In genomic region chr2:113174369-113174735, GRCh38 we compare ENCODE assay signal across 11 cellular contexts. TPM values are rescaled to one million over a fixed set of nuclear protein-coding genes. Genes with fewer than 3 reads are reported as not detected.
A peak's percentile ranks its signal among the peaks of the same experiment; 100 is the strongest.
DNase-seq lines count a peak whose midpoint lies in the region; ATAC-seq and TF ChIP-seq lines count a peak whose summit lies in the region.
"Had no signal": no experiment of that assay in that cellular context is flagged by ENCODE, and none has a peak within 500 bp of the region (broad histone marks: within the 10 kb centered on the region; RNA-seq: fewer than 3 reads in every experiment).

No MANE protein-coding gene starts in this region.

- no peak for ATAC-seq in right cardiac atrium

- peaks cover 35% of the 10 kb centered on the region for H3K4me1 ChIP-seq in OCI-LY1 (ENCODE audit: insufficient read depth, low read length, severe bottlenecking)
- H3K4me1 ChIP-seq in endodermal cell (ENCODE audit: control insufficient read depth, insufficient read depth, low read length), result no peaks in the 10 kb centered on the region
- H3K4me1 ChIP-seq in spleen, result peaks cover 42 to 100% (median 69%) of the 10 kb centered on the region in 6 donors
- no peaks in the 10 kb centered on the region for H3K4me1 ChIP-seq in hepatocyte (ENCODE audit: insufficient read depth)
- H3K4me1 ChIP-seq in right cardiac atrium (ENCODE audit: control insufficient read depth, insufficient read depth, low read length), result no peaks in the 10 kb centered on the region

- H3K27me3 Mint-ChIP-seq in endodermal cell (ENCODE audit: insufficient read depth), result peaks cover 3% of the 10 kb centered on the region
- H3K27me3 Mint-ChIP-seq: progenitor cell of endocrine pancreas had no signal

- TF ChIP-seq POLR2A in spleen (IDR thresholded peaks at IDR 0.05), result no peak

- WGBS in endodermal cell (ENCODE audit: insufficient coverage in 1 of 2, insufficient read length in 1 of 2), 2 experiments, result 85 to 93% methylated on average over 2 to 3 of the region's 3 CpGs
- WGBS in spleen, 5 donors, result 3 to 37% (median 22%) methylated on average over 3 of the region's 3 CpGs
- 81% methylated on average over 3 of the region's 3 CpGs for WGBS in hepatocyte (ENCODE audit: low lambda C conversion rate, missing lambda C conversion rate)
- WGBS in right cardiac atrium, result 69% methylated on average over 3 of the region's 3 CpGs

- H3K36me3 ChIP-seq in OCI-LY1 (ENCODE audit: insufficient read depth, low read length) (peaks cover 14% of the 10 kb centered on the region; the same call in 1 of the 2 replicates), endodermal cell (ENCODE audit: control insufficient read depth, insufficient read depth, low read length) (no peaks in the 10 kb centered on the region), spleen (peaks cover 0 to 25% (median 0%) of the 10 kb centered on the region in 6 donors), hepatocyte (replicated peaks; ENCODE audit: insufficient read depth, low read depth) (no peaks in the 10 kb centered on the region)
- H3K36me3 ChIP-seq: cardiac muscle cell had no signal

- H3K4me1 Mint-ChIP-seq in endodermal cell, result peaks cover 17% of the 10 kb centered on the region

- no peaks in the 10 kb centered on the region for H3K9me3 ChIP-seq in OCI-LY1 (ENCODE audit: low read length)
- no peaks in the 10 kb centered on the region for H3K9me3 ChIP-seq in endodermal cell (ENCODE audit: control insufficient read depth, low read length)
- H3K9me3 ChIP-seq in spleen, result no peaks in the 10 kb centered on the region
- no peaks in the 10 kb centered on the region for H3K9me3 ChIP-seq in hepatocyte (ENCODE audit: low read depth)
- no peaks in the 10 kb centered on the region for H3K9me3 ChIP-seq in right cardiac atrium (ENCODE audit: control insufficient read depth, low read length)

- H3K79me2 ChIP-seq in OCI-LY1 (ENCODE audit: insufficient read depth, low read length) (peaks cover 10% of the 10 kb centered on the region; the same call in 1 of the 2 replicates), hepatocyte (no peaks in the 10 kb centered on the region)

- H2AFZ ChIP-seq in OCI-LY1 (ENCODE audit: low read length) (no peak overlapping the region), hepatocyte (no peak overlapping the region)

- H3K36me3 Mint-ChIP-seq in endodermal cell (ENCODE audit: low read depth), result no peaks in the 10 kb centered on the region

- H4K20me1 ChIP-seq in OCI-LY1 (ENCODE audit: insufficient read depth, low read length) (no peaks in the 10 kb centered on the region), hepatocyte (ENCODE audit: insufficient read depth, poor library complexity, severe bottlenecking) (no peaks in the 10 kb centered on the region)

- peak; percentile 44 for DNase-seq in GM12865 (ENCODE audit: low read depth)
- no peak for DNase-seq in endodermal cell
- DNase-seq in spleen, result peak; percentile 79
- DNase-seq in hippocampal formation (lab: John Stamatoyannopoulos, UW), result no peak
- DNase-seq in hepatocyte (ENCODE audit: low spot score), result no peak
- no peak for DNase-seq in cerebellum (ENCODE audit: low spot score)
- DNase-seq in right cardiac atrium, result no peak
- DNase-seq: NCI-H1105 had no signal

- H3K27ac Mint-ChIP-seq in endodermal cell, result no peak overlapping the region

- peak overlapping the region; percentile 92 for H3K27ac ChIP-seq in OCI-LY1 (ENCODE audit: low read depth, low read length, poor library complexity, severe bottlenecking)
- H3K27ac ChIP-seq in endodermal cell (ENCODE audit: low read depth, low read length), result no peak overlapping the region
- H3K27ac ChIP-seq in spleen, result peak overlapping the region; percentile 68 to 95 (median 87)
- H3K27ac ChIP-seq in hepatocyte, result no peak overlapping the region
- H3K27ac ChIP-seq in right cardiac atrium (ENCODE audit: low read length), result no peak overlapping the region
- H3K27ac ChIP-seq: cardiac muscle cell had no signal

- intact Hi-C loops in spleen (cut with DNase I; ENCODE audit: low total_unique reads), result no loop called here
- intact Hi-C loops in right cardiac atrium (cut with DNase I), result no loop called here

- H3F3A ChIP-seq in OCI-LY1 (ENCODE audit: insufficient read depth, low read length), result no peaks in the 10 kb centered on the region

- H3K9ac ChIP-seq in OCI-LY1 (ENCODE audit: low read length) (peak overlapping the region; percentile 94), endodermal cell (ENCODE audit: extremely low read depth, low read length, poor library complexity, severe bottlenecking) (no peak overlapping the region)

- H3K4me3 ChIP-seq in GM12865 (ENCODE audit: low read depth, low read length) (peak overlapping the region; percentile 82), OCI-LY1 (ENCODE audit: low read depth, low read length, poor library complexity, severe bottlenecking) (peak overlapping the region; percentile 91), endodermal cell (ENCODE audit: low read length) (no peak overlapping the region), spleen (peak overlapping the region; percentile 53 to 88 (median 62)), hepatocyte (no peak overlapping the region), right cardiac atrium (ENCODE audit: low read length) (no peak overlapping the region)
- H3K4me3 ChIP-seq: cardiac muscle cell had no signal

- TF ChIP-seq CTCF in GM12865 (IDR thresholded peaks at IDR 0.05; ENCODE audit: insufficient read depth, low read depth, low read length, missing control alignments) (peak; percentile 23), OCI-LY1 (IDR thresholded peaks at IDR 0.05; ENCODE audit: low read length) (peak; percentile 46; the same call in 1 of the 2 replicates), endodermal cell (conservative IDR thresholded peaks at IDR 0.05) (peak; percentile 37), spleen (IDR thresholded peaks at IDR 0.05 in 8 of 11, conservative IDR thresholded peaks at IDR 0.05 in 3 of 11) (no peak), hepatocyte (IDR thresholded peaks at IDR 0.05; ENCODE audit: poor library complexity) (no peak)

- H3K9me2 ChIP-seq in OCI-LY1 (ENCODE audit: low read depth, low read length) (no peaks in the 10 kb centered on the region), hepatocyte (replicated peaks; ENCODE audit: insufficient read depth) (no peaks in the 10 kb centered on the region)

- H3K4me2 ChIP-seq in OCI-LY1 (ENCODE audit: low read length), result peak overlapping the region; percentile 90
- H3K4me2 ChIP-seq in hepatocyte, result no peak overlapping the region

- no peaks in the 10 kb centered on the region for H3K9me3 Mint-ChIP-seq in endodermal cell

- H3K27me3 ChIP-seq in OCI-LY1 (ENCODE audit: insufficient read depth, low read length) (no peaks in the 10 kb centered on the region), endodermal cell (ENCODE audit: control insufficient read depth, insufficient read depth, low read length, poor library complexity, severe bottlenecking) (no peaks in the 10 kb centered on the region), spleen (replicated peaks in 1 of 7) (no peaks in the 10 kb centered on the region), hepatocyte (no peaks in the 10 kb centered on the region), right cardiac atrium (ENCODE audit: control insufficient read depth, insufficient read depth) (no peaks in the 10 kb centered on the region)
- H3K27me3 ChIP-seq: cardiac muscle cell had no signal

- no peak overlapping the region for H3K4me3 Mint-ChIP-seq in endodermal cell

RNA-seq across cellular contexts. Expression of gene PSD4, which starts 0.6 kb away (rescaled TPM):
- 10 to 100 TPM in 1 of 2 donors, 1 to 10 TPM in 1; 5.2 to 13.3 TPM for total RNA-seq in endodermal cell
- polyA plus RNA-seq in endodermal cell (2013, experiment 1 of 2), result 1.6 TPM
- polyA plus RNA-seq in endodermal cell (2013, experiment 2 of 2), result 1.7 TPM
- total RNA-seq in spleen, result 100 to 1,000 TPM in 4 of 7 donors, 10 to 100 TPM in 3; 73.1 to 154 (median 106) TPM
- 10 to 100 TPM; 43.9 to 75.8 (median 74.3) TPM for polyA plus RNA-seq in spleen
- 22.6 and 26.5 TPM in 2 replicates for total RNA-seq in hepatocyte
- polyA plus RNA-seq in hepatocyte, result 11.5 and 15.1 TPM in 2 replicates
- total RNA-seq in cerebellum, result 4.0 TPM
- total RNA-seq in right cardiac atrium, result 1 to 10 TPM; 2.0 to 4.0 (median 3.3) TPM
- 1.0 TPM for polyA plus RNA-seq in right cardiac atrium

RNA-seq across cellular contexts. Expression of gene IL1RN, which starts 47.0 kb away (rescaled TPM):
- not detected for total RNA-seq in endodermal cell
- polyA plus RNA-seq in endodermal cell (2013, experiment 1 of 2), result not detected
- not detected for polyA plus RNA-seq in endodermal cell (2013, experiment 2 of 2)
- 10 to 100 TPM in 6 of 7 donors, 1 to 10 TPM in 1; 6.3 to 53.9 (median 21.2) TPM for total RNA-seq in spleen
- polyA plus RNA-seq in spleen, result 10 to 100 TPM in 1 of 3 donors, 1 to 10 TPM in 2; 1.9 to 11.1 (median 5.9) TPM
- total RNA-seq in hepatocyte, result 3.1 and 4.3 TPM in 2 replicates
- polyA plus RNA-seq in hepatocyte, result 4.5 and 7.3 TPM in 2 replicates
- not detected for total RNA-seq in cerebellum
- 1 to 10 TPM in 1 of 4 donors, under 1 TPM in 3; 0.45 to 1.1 (median 0.78) TPM for total RNA-seq in right cardiac atrium
- polyA plus RNA-seq in right cardiac atrium, result 0.54 TPM
- total RNA-seq: cardiac muscle cell, progenitor cell of endocrine pancreas had no signal
- polyA plus RNA-seq: cardiac muscle cell had no signal

Comparison
In these comparisons a context has a peak if more than half of its experiments do, and no peak if none do; other contexts are left out.
1. DNase-seq: peak in GM12865 (single experiment) and spleen (single experiment); none in endodermal cell (single experiment), hippocampal formation (0 of 2), hepatocyte (single experiment), cerebellum (single experiment) and right cardiac atrium (0 of 3).
2. H3K4me3 ChIP-seq: peak in GM12865 (single experiment), OCI-LY1 (single experiment) and spleen (8 of 8); none in endodermal cell (single experiment), hepatocyte (single experiment) and right cardiac atrium (single experiment).
3. CTCF ChIP-seq: peak in GM12865 (single experiment), OCI-LY1 (single experiment) and endodermal cell (single experiment); none in spleen (0 of 11) and hepatocyte (single experiment).
4. H3K27ac ChIP-seq: peak in OCI-LY1 (single experiment) and spleen (8 of 8); none in endodermal cell (single experiment), hepatocyte (single experiment) and right cardiac atrium (single experiment).